ENCODE assay signal across 1 cellular context in the genomic region with DNA sequence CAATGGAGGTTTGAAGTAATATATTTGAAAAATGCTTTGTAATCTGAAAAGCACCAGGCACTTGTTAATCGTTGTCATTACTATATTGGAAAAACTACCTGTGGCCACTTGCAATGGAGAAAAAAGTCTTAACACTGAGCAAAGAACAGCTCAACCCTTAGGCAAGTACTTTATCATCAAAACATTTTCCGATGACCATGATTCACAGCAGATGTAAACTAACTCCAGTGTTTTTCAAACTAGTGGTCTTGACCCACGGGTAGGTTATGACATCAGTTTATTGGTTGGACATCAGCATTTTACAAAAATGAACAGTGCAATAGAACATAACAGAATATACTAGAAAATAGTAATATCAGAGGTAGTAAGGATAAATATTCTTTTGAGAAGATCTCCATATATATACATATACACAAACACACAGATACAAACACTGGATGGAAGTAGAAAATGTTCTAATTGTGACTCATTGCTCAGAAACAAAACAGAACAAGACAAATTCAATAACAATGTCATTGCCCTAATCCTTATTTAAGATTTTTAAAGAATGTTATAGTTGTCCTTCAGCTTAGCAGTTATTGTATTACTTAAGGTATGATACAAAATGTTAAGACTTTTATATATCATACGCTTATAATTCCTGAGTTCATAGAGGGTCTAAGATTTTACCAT.
TF ChIP-seq lines count a peak whose summit lies in the region.

No MANE protein-coding gene starts in this region.

TF ChIP-seq in IMR-90, 13 proteins besides CTCF, POLR2A, EP300 and RAD21:
- no peak for TF ChIP-seq RFX5 (IDR thresholded peaks at IDR 0.05; ENCODE audit: low read depth, low read length)
- TF ChIP-seq SMC3 (IDR thresholded peaks at IDR 0.05; ENCODE audit: low read depth, low read length) = no peak
- 0 out of 2 replicates have a peak, but pooled peaks have one; percentile 4 for TF ChIP-seq CEBPB (IDR thresholded peaks at IDR 0.05; ENCODE audit: low read depth, low read length)
- no peak for TF ChIP-seq BHLHE40 (IDR thresholded peaks at IDR 0.05; ENCODE audit: low read depth, low read length)
- TF ChIP-seq NFE2L2 (IDR thresholded peaks at IDR 0.05; ENCODE audit: low read depth, low read length) = no peak
- TF ChIP-seq RCOR1 (IDR thresholded peaks at IDR 0.05; ENCODE audit: insufficient replicate concordance, low read length) = no peak
- no peak for TF ChIP-seq MXI1 (IDR thresholded peaks at IDR 0.05; ENCODE audit: borderline replicate concordance, low read depth, low read length)
- no peak for TF ChIP-seq MAZ (IDR thresholded peaks at IDR 0.05; ENCODE audit: borderline replicate concordance, low read depth, low read length)
- no peak for TF ChIP-seq FOS (IDR thresholded peaks at IDR 0.05; ENCODE audit: low read depth, low read length)
